Comparison of ENCODE assay signal across 12 cellular contexts in genomic region chr7:44154703-44155102, GRCh38.
"Had no signal": no experiment of that assay in that cellular context is flagged by ENCODE, and none has a peak within 500 bp of the region (broad histone marks: within the 10 kb centered on the region; RNA-seq: fewer than 3 reads in every experiment).

No MANE protein-coding gene starts in this region.

- ATAC-seq: natural killer cell treated with Interleukin-12 subunit alpha and Interleukin-12 subunit beta and Interleukin-15 and Interleukin-18, amount 100 ng/mL, for 72 hours; T-cell had no signal

- DNase-seq: activated CD4-positive, alpha-beta T cell treated with anti-CD3 and anti-CD28 coated beads, Interleukin-2, amount 50 U/mL, for 48 hours; activated T-cell treated with anti-CD3 and anti-CD28 coated beads, Interleukin-2, amount 50 U/mL, for 24 hours; central memory CD4-positive, alpha-beta T cell; effector CD8-positive, alpha-beta T cell; foreskin melanocyte; mesendoderm; stomach; T-cell; T-helper 9 cell; testis; upper lobe of left lung had no signal
